Comparison of ENCODE assay signal across 6 cellular contexts in genomic region chr11:119055901-119056300, GRCh38. TPM values are rescaled to one million over a fixed set of nuclear protein-coding genes. Genes with fewer than 3 reads are reported as not detected.
DNase-seq lines count a peak whose midpoint lies in the region; ATAC-seq, FAIRE-seq and TF ChIP-seq lines count a peak whose summit lies in the region.

No MANE protein-coding gene starts in this region.

- TF ChIP-seq POLR2A in GM18505 (IDR thresholded peaks at IDR 0.05; ENCODE audit: borderline replicate concordance, extremely low read depth, insufficient read depth, insufficient read length), result no peak

- no peak overlapping the region for H3K23ac ChIP-seq in neuronal stem cell (ENCODE audit: low read depth, low read length, poor library complexity)

- H2BK120ac ChIP-seq in neuronal stem cell (ENCODE audit: low read depth, low read length), result no peak overlapping the region

- H4K91ac ChIP-seq in neuronal stem cell (ENCODE audit: low read depth, low read length, poor library complexity), result no peak overlapping the region

- DNase-seq in LNCaP clone FGC (ENCODE audit: low read depth) (no peak), bronchial epithelial cell (ENCODE audit: low read depth) (peak; percentile 36), neuronal stem cell (ENCODE audit: low spot score) (no peak)
- DNase-seq in central memory CD4-positive, alpha-beta T cell, result no peak

- H3K36me3 ChIP-seq in bronchial epithelial cell (ENCODE audit: control insufficient read depth, insufficient read depth, low read length) (peaks cover 39% of the 10 kb centered on the region), neuronal stem cell (replicated peaks in 1 of 2; ENCODE audit: control insufficient read depth in 2 of 2, insufficient read depth in 2 of 2, low read length in 2 of 2) (peaks cover 41 to 48% of the 10 kb centered on the region in 2 donors)

- no peaks in the 10 kb centered on the region for H3K27me3 ChIP-seq in bronchial epithelial cell (ENCODE audit: control insufficient read depth, insufficient read depth, low read length)
- no peaks in the 10 kb centered on the region for H3K27me3 ChIP-seq in neuronal stem cell (ENCODE audit: control insufficient read depth in 3 of 3, insufficient read depth in 3 of 3, low read depth in 1 of 3, low read length in 3 of 3)

- H2AK5ac ChIP-seq in neuronal stem cell (ENCODE audit: low read depth, low read length), result no peak overlapping the region

- H3K27ac ChIP-seq in C4-2B, result peak overlapping the region; percentile 87
- H3K27ac ChIP-seq in neuronal stem cell (replicated peaks; ENCODE audit: low read length), result no peak overlapping the region

- WGBS in neuronal stem cell (ENCODE audit: extremely low coverage in 2 of 2, insufficient read length in 2 of 2, insufficient replicate concordance in 1 of 2), 2 donors, result no CpG with 5 or more reads among the region's 6 CpGs

- H2BK12ac ChIP-seq in neuronal stem cell (ENCODE audit: low read length), result no peak overlapping the region

- no peak for ATAC-seq in GM18505 (IDR thresholded peaks at IDR 0.05; ENCODE audit: unreplicated experiment)

- peaks cover 5% of the 10 kb centered on the region in 2 donors for H3K4me1 ChIP-seq in neuronal stem cell (ENCODE audit: control insufficient read depth in 2 of 2, insufficient read depth in 1 of 2, low read depth in 1 of 2, low read length in 2 of 2)

- no peak overlapping the region for H4K8ac ChIP-seq in neuronal stem cell (ENCODE audit: low read depth, low read length)

- H3K4me2 ChIP-seq in neuronal stem cell (ENCODE audit: insufficient read depth, low read length, poor library complexity, severe bottlenecking), result peak overlapping the region; percentile 75

- peaks cover 27% of the 10 kb centered on the region for H3K79me1 ChIP-seq in neuronal stem cell (ENCODE audit: low read depth, low read length)

- no peaks in the 10 kb centered on the region for H3K9me3 ChIP-seq in neuronal stem cell (replicated peaks in 1 of 2; ENCODE audit: control insufficient read depth in 2 of 2, insufficient read depth in 1 of 2, low read depth in 1 of 2, low read length in 2 of 2)

- H3K14ac ChIP-seq in neuronal stem cell (ENCODE audit: low read length), result no peak overlapping the region

- FAIRE-seq in bronchial epithelial cell (lab: Jason Lieb, UNC), result no peak

- no peak for TF ChIP-seq CTCF in C4-2B (conservative IDR thresholded peaks at IDR 0.05)
- TF ChIP-seq CTCF in LNCaP clone FGC (IDR thresholded peaks at IDR 0.05; ENCODE audit: control insufficient read depth, extremely low read depth, insufficient read depth), result peak; percentile 34
- no peak for TF ChIP-seq CTCF in bronchial epithelial cell (IDR thresholded peaks at IDR 0.05; ENCODE audit: insufficient read depth, low read length, severe bottlenecking)

- no peak overlapping the region for H2BK15ac ChIP-seq in neuronal stem cell (ENCODE audit: low read length)

- no peak overlapping the region for H3K18ac ChIP-seq in neuronal stem cell (ENCODE audit: low read length)

- peak overlapping the region; percentile 93 for H3K4me3 ChIP-seq in LNCaP clone FGC (ENCODE audit: low read depth, low read length)
- H3K4me3 ChIP-seq in bronchial epithelial cell (ENCODE audit: low read depth, low read length), result peak overlapping the region; percentile 87
- peak overlapping the region; percentile 79 to 96 for H3K4me3 ChIP-seq in neuronal stem cell (ENCODE audit: low read length in 2 of 2)

- no peak overlapping the region for H3K4ac ChIP-seq in neuronal stem cell (ENCODE audit: low read length)

- no peak overlapping the region for H2BK5ac ChIP-seq in neuronal stem cell (ENCODE audit: low read length)

- no peak overlapping the region for H3K9ac ChIP-seq in neuronal stem cell (ENCODE audit: low read depth, low read length, poor library complexity)

- H2AFZ ChIP-seq in neuronal stem cell (ENCODE audit: low read length), result peak overlapping the region; percentile 96

RNA-seq across cellular contexts. Expression of gene HYOU1, which starts 1.1 kb away (rescaled TPM):
- 292 and 301 TPM in 2 replicates for total RNA-seq in bronchial epithelial cell
- 76.2 TPM for polyA plus RNA-seq in neuronal stem cell (2013, experiment 1 of 2)
- polyA plus RNA-seq in neuronal stem cell (2013, experiment 2 of 2), result 79.0 TPM

RNA-seq across cellular contexts. Expression of gene VPS11, which starts 11.7 kb away (rescaled TPM):
- total RNA-seq in bronchial epithelial cell, result 24.5 and 27.0 TPM in 2 replicates
- polyA plus RNA-seq in neuronal stem cell (2013, experiment 1 of 2), result 12.6 TPM
- 11.2 TPM for polyA plus RNA-seq in neuronal stem cell (2013, experiment 2 of 2)

RNA-seq across cellular contexts. Expression of gene SLC37A4, which starts 25.2 kb away (rescaled TPM):
- total RNA-seq in bronchial epithelial cell, result 9.9 and 11.6 TPM in 2 replicates
- polyA plus RNA-seq in neuronal stem cell (2013, experiment 1 of 2), result 44.0 TPM
- 44.3 TPM for polyA plus RNA-seq in neuronal stem cell (2013, experiment 2 of 2)

RNA-seq across cellular contexts. Expression of gene HMBS, which starts 28.8 kb away (rescaled TPM):
- 6.3 and 10.0 TPM in 2 replicates for total RNA-seq in bronchial epithelial cell
- 36.5 TPM for polyA plus RNA-seq in neuronal stem cell (2013, experiment 1 of 2)
- polyA plus RNA-seq in neuronal stem cell (2013, experiment 2 of 2), result 37.2 TPM

RNA-seq across cellular contexts. Expression of gene TRAPPC4, which starts 37.3 kb away (rescaled TPM):
- 115 and 123 TPM in 2 replicates for total RNA-seq in bronchial epithelial cell
- 72.1 TPM for polyA plus RNA-seq in neuronal stem cell (2013, experiment 1 of 2)
- polyA plus RNA-seq in neuronal stem cell (2013, experiment 2 of 2), result 74.9 TPM
